Comparison of ENCODE assay signal across 1 cellular context in the genomic region with DNA sequence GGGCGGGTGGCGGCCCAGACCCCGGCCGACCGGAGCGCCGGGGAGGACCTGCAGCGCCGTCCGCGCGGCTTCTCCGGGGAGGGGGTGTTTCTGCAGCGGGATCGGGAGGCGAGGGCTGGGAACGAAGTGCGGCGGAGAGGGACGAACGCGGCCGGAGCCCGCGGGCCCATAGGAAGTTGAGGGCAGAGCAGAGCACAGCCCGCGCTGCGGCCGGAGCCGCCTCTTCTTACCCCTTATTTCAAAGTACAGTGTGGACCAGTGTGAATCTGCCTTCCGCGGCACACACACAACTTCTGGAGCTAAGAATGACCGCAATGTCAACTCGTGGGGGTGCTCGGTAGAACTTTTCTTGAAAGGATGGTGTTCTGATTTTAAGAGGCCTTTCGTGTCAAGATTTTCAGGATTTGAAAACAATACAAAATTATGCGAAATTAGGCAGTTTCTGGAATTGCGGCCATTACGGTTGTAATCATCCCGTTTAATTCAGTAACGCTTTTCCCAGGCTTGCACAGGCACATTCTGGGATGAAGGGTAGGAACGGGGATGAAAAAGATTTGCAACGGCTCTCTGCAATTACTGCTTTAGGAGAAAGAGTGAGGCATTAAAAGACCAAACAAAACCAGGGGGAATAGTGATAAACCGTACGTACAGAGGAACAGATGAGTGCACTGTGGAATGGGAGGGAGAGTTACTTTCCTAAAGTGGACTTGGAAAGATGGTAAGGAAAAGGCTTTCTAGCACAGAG.
TF ChIP-seq lines count a peak whose summit lies in the region.

No MANE protein-coding gene starts in this region.

TF ChIP-seq in K562, 482 proteins besides CTCF, POLR2A, EP300 and RAD21 (continued from another document and continues in another):
- TF ChIP-seq, protein P1, sequence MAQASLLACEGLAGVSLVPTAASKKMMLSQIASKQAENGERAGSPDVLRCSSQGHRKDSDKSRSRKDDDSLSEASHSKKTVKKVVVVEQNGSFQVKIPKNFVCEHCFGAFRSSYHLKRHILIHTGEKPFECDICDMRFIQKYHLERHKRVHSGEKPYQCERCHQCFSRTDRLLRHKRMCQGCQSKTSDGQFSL (CRISPR knock-in tag; IDR thresholded peaks at IDR 0.05) = peak; percentile 24; the same call in 1 of the 2 replicates
- TF ChIP-seq, protein P1 (tag; IDR thresholded peaks at IDR 0.05) = 0 out of 4 replicates have a peak, but pooled peaks of 1 of the 2 experiments have one; percentile 31
- TF ChIP-seq TBP (optimal IDR thresholded peaks at IDR 0.05; ENCODE audit: low read depth, low read length) (peak; percentile 13), LARP7 (IDR thresholded peaks at IDR 0.05) (no peak), HDAC6 (IDR thresholded peaks at IDR 0.05; ENCODE audit: low read depth, low read length) (no peak), NFE2 (IDR thresholded peaks at IDR 0.05; ENCODE audit: low read depth) (no peak), GABPB2 (CRISPR knock-in tag; conservative IDR thresholded peaks at IDR 0.05) (no peak), SRF (CRISPR knock-in tag; IDR thresholded peaks at IDR 0.05) (no peak), STAG1 (CRISPR knock-in tag; IDR thresholded peaks at IDR 0.05; ENCODE audit: borderline replicate concordance) (no peak), HSF4 (CRISPR knock-in tag; IDR thresholded peaks at IDR 0.05; ENCODE audit: borderline replicate concordance) (no peak), NFRKB (IDR thresholded peaks at IDR 0.05; ENCODE audit: low read depth) (no peak), NFYB (IDR thresholded peaks at IDR 0.05; ENCODE audit: extremely low read depth, insufficient read length) (no peak), ZNF785 (CRISPR knock-in tag; IDR thresholded peaks at IDR 0.05) (no peak), DMBX1 (CRISPR knock-in tag; IDR thresholded peaks at IDR 0.05; ENCODE audit: borderline replicate concordance) (no peak), NUFIP1 (IDR thresholded peaks at IDR 0.05; ENCODE audit: partially characterized antibody) (no peak), YBX1 (IDR thresholded peaks at IDR 0.05) (no peak), RBM34 (IDR thresholded peaks at IDR 0.05; ENCODE audit: borderline replicate concordance, insufficient read depth, low read length) (no peak), PHF8 (IDR thresholded peaks at IDR 0.05; ENCODE audit: borderline replicate concordance, low read length) (peak; percentile 44; the same call in 1 of the 2 replicates), SMAD3 (CRISPR knock-in tag; conservative IDR thresholded peaks at IDR 0.05) (no peak), SMAD4 (CRISPR knock-in tag; conservative IDR thresholded peaks at IDR 0.05) (0 out of 2 replicates have a peak, but pooled peaks have one; percentile 9), RFX1 (IDR thresholded peaks at IDR 0.05) (no peak), JUN (IDR thresholded peaks at IDR 0.05; ENCODE audit: borderline replicate concordance, low read depth, low read length) (no peak), JUN (CRISPR knock-in tag; IDR thresholded peaks at IDR 0.05; ENCODE audit: borderline replicate concordance) (no peak), ZZZ3 (IDR thresholded peaks at IDR 0.05) (no peak), KDM4B (IDR thresholded peaks at IDR 0.05; ENCODE audit: borderline replicate concordance in 2 of 2, low read depth in 1 of 2) (no peak)
- TF ChIP-seq, protein P2, sequence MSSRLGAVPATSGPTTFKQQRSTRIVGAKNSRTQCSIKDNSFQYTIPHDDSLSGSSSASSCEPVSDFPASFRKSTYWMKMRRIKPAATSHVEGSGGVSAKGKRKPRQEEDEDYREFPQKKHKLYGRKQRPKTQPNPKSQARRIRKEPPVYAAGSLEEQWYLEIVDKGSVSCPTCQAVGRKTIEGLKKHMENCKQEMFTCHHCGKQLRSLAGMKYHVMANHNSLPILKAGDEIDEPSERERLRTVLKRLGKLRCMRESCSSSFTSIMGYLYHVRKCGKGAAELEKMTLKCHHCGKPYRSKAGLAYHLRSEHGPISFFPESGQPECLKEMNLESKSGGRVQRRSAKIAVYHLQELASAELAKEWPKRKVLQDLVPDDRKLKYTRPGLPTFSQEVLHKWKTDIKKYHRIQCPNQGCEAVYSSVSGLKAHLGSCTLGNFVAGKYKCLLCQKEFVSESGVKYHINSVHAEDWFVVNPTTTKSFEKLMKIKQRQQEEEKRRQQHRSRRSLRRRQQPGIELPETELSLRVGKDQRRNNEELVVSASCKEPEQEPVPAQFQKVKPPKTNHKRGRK (tag; IDR thresholded peaks at IDR 0.05) = no peak
- TF ChIP-seq, protein P3, sequence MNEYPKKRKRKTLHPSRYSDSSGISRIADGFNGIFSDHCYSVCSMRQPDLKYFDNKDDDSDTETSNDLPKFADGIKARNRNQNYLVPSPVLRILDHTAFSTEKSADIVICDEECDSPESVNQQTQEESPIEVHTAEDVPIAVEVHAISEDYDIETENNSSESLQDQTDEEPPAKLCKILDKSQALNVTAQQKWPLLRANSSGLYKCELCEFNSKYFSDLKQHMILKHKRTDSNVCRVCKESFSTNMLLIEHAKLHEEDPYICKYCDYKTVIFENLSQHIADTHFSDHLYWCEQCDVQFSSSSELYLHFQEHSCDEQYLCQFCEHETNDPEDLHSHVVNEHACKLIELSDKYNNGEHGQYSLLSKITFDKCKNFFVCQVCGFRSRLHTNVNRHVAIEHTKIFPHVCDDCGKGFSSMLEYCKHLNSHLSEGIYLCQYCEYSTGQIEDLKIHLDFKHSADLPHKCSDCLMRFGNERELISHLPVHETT (CRISPR knock-in tag; conservative IDR thresholded peaks at IDR 0.05 in 1 of 2, IDR thresholded peaks at IDR 0.05 in 1 of 2) = 0 out of 4 replicates have a peak, but pooled peaks of 1 of the 2 experiments have one; percentile 25
- TF ChIP-seq, protein P4, sequence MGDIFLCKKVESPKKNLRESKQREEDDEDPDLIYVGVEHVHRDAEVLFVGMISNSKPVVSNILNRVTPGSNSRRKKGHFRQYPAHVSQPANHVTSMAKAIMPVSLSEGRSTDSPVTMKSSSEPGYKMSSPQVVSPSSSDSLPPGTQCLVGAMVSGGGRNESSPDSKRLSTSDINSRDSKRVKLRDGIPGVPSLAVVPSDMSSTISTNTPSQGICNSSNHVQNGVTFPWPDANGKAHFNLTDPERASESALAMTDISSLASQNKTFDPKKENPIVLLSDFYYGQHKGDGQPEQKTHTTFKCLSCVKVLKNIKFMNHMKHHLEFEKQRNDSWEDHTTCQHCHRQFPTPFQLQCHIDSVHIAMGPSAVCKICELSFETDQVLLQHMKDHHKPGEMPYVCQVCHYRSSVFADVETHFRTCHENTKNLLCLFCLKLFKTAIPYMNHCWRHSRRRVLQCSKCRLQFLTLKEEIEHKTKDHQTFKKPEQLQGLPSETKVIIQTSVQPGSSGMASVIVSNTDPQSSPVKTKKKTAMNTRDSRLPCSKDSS (IDR thresholded peaks at IDR 0.05; ENCODE audit: low read depth, partially characterized antibody) = no peak
- TF ChIP-seq, protein P5, sequence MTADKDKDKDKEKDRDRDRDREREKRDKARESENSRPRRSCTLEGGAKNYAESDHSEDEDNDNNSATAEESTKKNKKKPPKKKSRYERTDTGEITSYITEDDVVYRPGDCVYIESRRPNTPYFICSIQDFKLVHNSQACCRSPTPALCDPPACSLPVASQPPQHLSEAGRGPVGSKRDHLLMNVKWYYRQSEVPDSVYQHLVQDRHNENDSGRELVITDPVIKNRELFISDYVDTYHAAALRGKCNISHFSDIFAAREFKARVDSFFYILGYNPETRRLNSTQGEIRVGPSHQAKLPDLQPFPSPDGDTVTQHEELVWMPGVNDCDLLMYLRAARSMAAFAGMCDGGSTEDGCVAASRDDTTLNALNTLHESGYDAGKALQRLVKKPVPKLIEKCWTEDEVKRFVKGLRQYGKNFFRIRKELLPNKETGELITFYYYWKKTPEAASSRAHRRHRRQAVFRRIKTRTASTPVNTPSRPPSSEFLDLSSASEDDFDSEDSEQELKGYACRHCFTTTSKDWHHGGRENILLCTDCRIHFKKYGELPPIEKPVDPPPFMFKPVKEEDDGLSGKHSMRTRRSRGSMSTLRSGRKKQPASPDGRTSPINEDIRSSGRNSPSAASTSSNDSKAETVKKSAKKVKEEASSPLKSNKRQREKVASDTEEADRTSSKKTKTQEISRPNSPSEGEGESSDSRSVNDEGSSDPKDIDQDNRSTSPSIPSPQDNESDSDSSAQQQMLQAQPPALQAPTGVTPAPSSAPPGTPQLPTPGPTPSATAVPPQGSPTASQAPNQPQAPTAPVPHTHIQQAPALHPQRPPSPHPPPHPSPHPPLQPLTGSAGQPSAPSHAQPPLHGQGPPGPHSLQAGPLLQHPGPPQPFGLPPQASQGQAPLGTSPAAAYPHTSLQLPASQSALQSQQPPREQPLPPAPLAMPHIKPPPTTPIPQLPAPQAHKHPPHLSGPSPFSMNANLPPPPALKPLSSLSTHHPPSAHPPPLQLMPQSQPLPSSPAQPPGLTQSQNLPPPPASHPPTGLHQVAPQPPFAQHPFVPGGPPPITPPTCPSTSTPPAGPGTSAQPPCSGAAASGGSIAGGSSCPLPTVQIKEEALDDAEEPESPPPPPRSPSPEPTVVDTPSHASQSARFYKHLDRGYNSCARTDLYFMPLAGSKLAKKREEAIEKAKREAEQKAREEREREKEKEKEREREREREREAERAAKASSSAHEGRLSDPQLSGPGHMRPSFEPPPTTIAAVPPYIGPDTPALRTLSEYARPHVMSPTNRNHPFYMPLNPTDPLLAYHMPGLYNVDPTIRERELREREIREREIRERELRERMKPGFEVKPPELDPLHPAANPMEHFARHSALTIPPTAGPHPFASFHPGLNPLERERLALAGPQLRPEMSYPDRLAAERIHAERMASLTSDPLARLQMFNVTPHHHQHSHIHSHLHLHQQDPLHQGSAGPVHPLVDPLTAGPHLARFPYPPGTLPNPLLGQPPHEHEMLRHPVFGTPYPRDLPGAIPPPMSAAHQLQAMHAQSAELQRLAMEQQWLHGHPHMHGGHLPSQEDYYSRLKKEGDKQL (CRISPR knock-in tag; IDR thresholded peaks at IDR 0.05; ENCODE audit: borderline replicate concordance) = no peak
- TF ChIP-seq, protein P6, sequence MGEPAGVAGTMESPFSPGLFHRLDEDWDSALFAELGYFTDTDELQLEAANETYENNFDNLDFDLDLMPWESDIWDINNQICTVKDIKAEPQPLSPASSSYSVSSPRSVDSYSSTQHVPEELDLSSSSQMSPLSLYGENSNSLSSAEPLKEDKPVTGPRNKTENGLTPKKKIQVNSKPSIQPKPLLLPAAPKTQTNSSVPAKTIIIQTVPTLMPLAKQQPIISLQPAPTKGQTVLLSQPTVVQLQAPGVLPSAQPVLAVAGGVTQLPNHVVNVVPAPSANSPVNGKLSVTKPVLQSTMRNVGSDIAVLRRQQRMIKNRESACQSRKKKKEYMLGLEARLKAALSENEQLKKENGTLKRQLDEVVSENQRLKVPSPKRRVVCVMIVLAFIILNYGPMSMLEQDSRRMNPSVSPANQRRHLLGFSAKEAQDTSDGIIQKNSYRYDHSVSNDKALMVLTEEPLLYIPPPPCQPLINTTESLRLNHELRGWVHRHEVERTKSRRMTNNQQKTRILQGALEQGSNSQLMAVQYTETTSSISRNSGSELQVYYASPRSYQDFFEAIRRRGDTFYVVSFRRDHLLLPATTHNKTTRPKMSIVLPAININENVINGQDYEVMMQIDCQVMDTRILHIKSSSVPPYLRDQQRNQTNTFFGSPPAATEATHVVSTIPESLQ (CRISPR knock-in tag; IDR thresholded peaks at IDR 0.05) = no peak
